Comparison of ENCODE assay signal across 1 cellular context in genomic region chr2:128381001-128381938, GRCh38.
TF ChIP-seq lines count a peak whose summit lies in the region.

No MANE protein-coding gene starts in this region.

TF ChIP-seq in HepG2, 621 proteins besides CTCF, POLR2A, EP300 and RAD21 (continued from another document and continues in another):
- TF ChIP-seq ZBTB39 (CRISPR knock-in tag; IDR thresholded peaks at IDR 0.05), result 0 out of 2 replicates have a peak, but pooled peaks have one; percentile 3
- TF ChIP-seq KDM5B (CRISPR knock-in tag; IDR thresholded peaks at IDR 0.05; ENCODE audit: borderline replicate concordance), result no peak; the same call in 1 of the 2 replicates
- peak; percentile 90; the same call in 1 of the 2 replicates for TF ChIP-seq HDAC2 (CRISPR knock-in tag; IDR thresholded peaks at IDR 0.05)
- no peak for TF ChIP-seq ZNF746 (CRISPR knock-in tag; IDR thresholded peaks at IDR 0.05)
- no peak for TF ChIP-seq ZNF512B (CRISPR knock-in tag; IDR thresholded peaks at IDR 0.05; ENCODE audit: borderline replicate concordance)
- no peak for TF ChIP-seq KDM5A (IDR thresholded peaks at IDR 0.05; ENCODE audit: borderline replicate concordance, low read length)
- TF ChIP-seq ZNF567 (CRISPR knock-in tag; IDR thresholded peaks at IDR 0.05; ENCODE audit: borderline replicate concordance), result no peak; the same call in 1 of the 2 replicates
- peak; percentile 82 for TF ChIP-seq HDAC1 (CRISPR knock-in tag; IDR thresholded peaks at IDR 0.05)
- no peak for TF ChIP-seq RFXAP (CRISPR knock-in tag; IDR thresholded peaks at IDR 0.05; ENCODE audit: borderline replicate concordance)
- TF ChIP-seq LRRFIP1 (CRISPR knock-in tag; conservative IDR thresholded peaks at IDR 0.05), result no peak
- TF ChIP-seq PRPF4 (IDR thresholded peaks at IDR 0.05; ENCODE audit: low read depth, low read length, poor library complexity, severe bottlenecking), result no peak
- TF ChIP-seq ZNF12 (CRISPR knock-in tag; IDR thresholded peaks at IDR 0.05), result no peak; the same call in 1 of the 2 replicates
- no peak for TF ChIP-seq SOX6 (IDR thresholded peaks at IDR 0.05)
- peak; percentile 81 for TF ChIP-seq SOX6 (CRISPR knock-in tag; IDR thresholded peaks at IDR 0.05)
- TF ChIP-seq CEBPB (IDR thresholded peaks at IDR 0.05; ENCODE audit: borderline replicate concordance, low read depth, low read length), result no peak
- TF ChIP-seq TBX2 (CRISPR knock-in tag; IDR thresholded peaks at IDR 0.05; ENCODE audit: borderline replicate concordance), result peak; percentile 77; the same call in 1 of the 2 replicates
- no peak for TF ChIP-seq NR3C1 (CRISPR knock-in tag; IDR thresholded peaks at IDR 0.05)
- no peak for TF ChIP-seq GMEB1 (CRISPR knock-in tag; IDR thresholded peaks at IDR 0.05; ENCODE audit: borderline replicate concordance)
- TF ChIP-seq RBFOX2 (IDR thresholded peaks at IDR 0.05; ENCODE audit: low read depth, low read length), result peak; percentile 25; the same call in 1 of the 2 replicates
- no peak for TF ChIP-seq SP2 (CRISPR knock-in tag; IDR thresholded peaks at IDR 0.05)
- no peak for TF ChIP-seq TMF1 (CRISPR knock-in tag; IDR thresholded peaks at IDR 0.05; ENCODE audit: low read depth)
- no peak for TF ChIP-seq ZNF770 (CRISPR knock-in tag; IDR thresholded peaks at IDR 0.05)
- no peak for TF ChIP-seq ZNF318 (CRISPR knock-in tag; IDR thresholded peaks at IDR 0.05)
- TF ChIP-seq XRCC5 (optimal IDR thresholded peaks at IDR 0.05; ENCODE audit: low read length), result peak; percentile 67
- TF ChIP-seq JARID2 (CRISPR knock-in tag; IDR thresholded peaks at IDR 0.05; ENCODE audit: insufficient replicate concordance), result no peak
- no peak for TF ChIP-seq ZNF549 (CRISPR knock-in tag; IDR thresholded peaks at IDR 0.05)
- peak; percentile 63; the same call in 1 of the 2 replicates for TF ChIP-seq MXD3 (CRISPR knock-in tag; IDR thresholded peaks at IDR 0.05)
- no peak for TF ChIP-seq IRX3 (CRISPR knock-in tag; IDR thresholded peaks at IDR 0.05; ENCODE audit: borderline replicate concordance, low read depth)
- TF ChIP-seq THAP9 (CRISPR knock-in tag; IDR thresholded peaks at IDR 0.05; ENCODE audit: borderline replicate concordance), result no peak; the same call in 1 of the 2 replicates
- no peak for TF ChIP-seq MIER3 (CRISPR knock-in tag; IDR thresholded peaks at IDR 0.05; ENCODE audit: borderline replicate concordance)
- TF ChIP-seq NFYC (CRISPR knock-in tag; IDR thresholded peaks at IDR 0.05), result no peak
